ENCODE assay signal across 10 cellular contexts in genomic region chr10:114389429-114389828, GRCh38. TPM values are rescaled to one million over a fixed set of nuclear protein-coding genes. Genes with fewer than 3 reads are reported as not detected.
DNase-seq lines count a peak whose midpoint lies in the region; TF ChIP-seq lines count a peak whose summit lies in the region.
"Had no signal": no experiment of that assay in that cellular context is flagged by ENCODE, and none has a peak within 500 bp of the region (broad histone marks: within the 10 kb centered on the region; RNA-seq: fewer than 3 reads in every experiment).

No MANE protein-coding gene starts in this region.

- no peaks in the 10 kb centered on the region for H3K9me3 Mint-ChIP-seq in activated naive CD4-positive, alpha-beta T cell treated with anti-CD3 and anti-CD28 coated beads, Interleukin-2, amount 10 ng/mL, durations not matched to agents 7 days and 5 days
- H3K9me3 Mint-ChIP-seq: nephron progenitor cell had no signal

- no peak overlapping the region for H3K4me3 Mint-ChIP-seq in activated naive CD4-positive, alpha-beta T cell treated with anti-CD3 and anti-CD28 coated beads, Interleukin-2, amount 10 ng/mL, durations not matched to agents 7 days and 5 days
- H3K4me3 Mint-ChIP-seq: nephron progenitor cell had no signal

- H3K9me3 ChIP-seq in tibial nerve: no peaks in the 10 kb centered on the region

- no peaks in the 10 kb centered on the region for H3K27me3 ChIP-seq in tibial nerve

- H3K27ac ChIP-seq in tibial nerve: peak overlapping the region; percentile 32 to 96 (median 69)

- CTCF ChIA-PET in activated naive CD4-positive, alpha-beta T cell treated with anti-CD3 and anti-CD28 coated beads, Interleukin-2, amount 10 ng/mL, durations not matched to agents 7 days and 5 days (lab: Charles Lee): interaction anchor here (2.5 kb wide), 1 partner anchor 86 kb away, joined by 12 read pairs; no protein-coding TSS in a partner anchor

- 35 to 42% methylated on average over 5 of the region's 5 CpGs for WGBS in tibial nerve, 2 donors

- DNase-seq in HT1080 (ENCODE audit: low read depth) (peak; percentile 73), astrocyte of the hippocampus (ENCODE audit: low read depth, low spot score) (peak; percentile 85), iris pigment epithelial cell (ENCODE audit: low read depth) (peak; percentile 64), tibial nerve (ENCODE audit: low spot score in 2 of 2) (peak; percentile 65 to 77), HUDEP-2 (lab: John Stamatoyannopoulos, UW; ENCODE audit: unreplicated experiment in 76 of 76) (no peak), germinal center (ENCODE audit: low spot score) (no peak)
- DNase-seq in activated naive CD4-positive, alpha-beta T cell treated with anti-CD3 and anti-CD28 coated beads, Interleukin-2, amount 10 ng/mL, durations not matched to agents 7 days and 5 days: no peak
- DNase-seq: erythroblast, NCI-H187 treated with DMSO at 0.1 percent for 48 hours, nephron progenitor cell had no signal

- no peak for TF ChIP-seq CTCF in tibial nerve (IDR thresholded peaks at IDR 0.05)

- TF ChIP-seq EP300 in tibial nerve (IDR thresholded peaks at IDR 0.05): peak in 1 of 2 donors; percentile 71

- H3K36me3 ChIP-seq in tibial nerve: no peaks in the 10 kb centered on the region

- H3K27me3 Mint-ChIP-seq in activated naive CD4-positive, alpha-beta T cell treated with anti-CD3 and anti-CD28 coated beads, Interleukin-2, amount 10 ng/mL, durations not matched to agents 7 days and 5 days: peaks cover 50% of the 10 kb centered on the region

- H3K36me3 Mint-ChIP-seq in activated naive CD4-positive, alpha-beta T cell treated with anti-CD3 and anti-CD28 coated beads, Interleukin-2, amount 10 ng/mL, durations not matched to agents 7 days and 5 days: no peaks in the 10 kb centered on the region

- H3K27ac Mint-ChIP-seq in activated naive CD4-positive, alpha-beta T cell treated with anti-CD3 and anti-CD28 coated beads, Interleukin-2, amount 10 ng/mL, durations not matched to agents 7 days and 5 days: no peak overlapping the region
- H3K27ac Mint-ChIP-seq: nephron progenitor cell had no signal

- H3K4me1 Mint-ChIP-seq in activated naive CD4-positive, alpha-beta T cell treated with anti-CD3 and anti-CD28 coated beads, Interleukin-2, amount 10 ng/mL, durations not matched to agents 7 days and 5 days: peaks cover 11% of the 10 kb centered on the region

- H3K4me1 ChIP-seq in tibial nerve: peaks cover 0 to 98% (median 62%) of the 10 kb centered on the region in 4 donors

- TF ChIP-seq POLR2A in tibial nerve (IDR thresholded peaks at IDR 0.05): no peak

- H3K4me3 ChIP-seq in tibial nerve: no peak overlapping the region

RNA-seq across cellular contexts. Expression of gene AFAP1L2, which starts 14.9 kb away (rescaled TPM):
- 1.2 and 1.8 TPM in 2 replicates for total RNA-seq in HT1080 (2014; rRNA removed; shearing (Covaris generic))
- 0.27 and 0.55 TPM in 2 replicates for polyA plus RNA-seq in HT1080 (2015; cell fraction: cytosol; rRNA removed)
- polyA plus RNA-seq in HT1080 (2015; cell fraction: nucleus; rRNA removed): 0.60 and 1.1 TPM in 2 replicates
- total RNA-seq in tibial nerve: 100 to 1,000 TPM in 3 of 4 donors, 10 to 100 TPM in 1; 96.3 to 176 (median 127) TPM

Comparison
In these comparisons a context has a peak if more than half of its experiments do, and no peak if none do; other contexts are left out.
1. DNase-seq: peak in HT1080 (single experiment), astrocyte of the hippocampus (single experiment), iris pigment epithelial cell (single experiment) and tibial nerve (2 of 2); none in activated naive CD4-positive, alpha-beta T cell treated with anti-CD3 and anti-CD28 coated beads, Interleukin-2, amount 10 ng/mL, durations not matched to agents 7 days and 5 days (single experiment), HUDEP-2 (0 of 76) and germinal center (single experiment).
2. RNA of gene AFAP1L2, which starts 14.9 kb away (total RNA-seq): 96.3 to 176 TPM in tibial nerve; 1.2 to 1.8 TPM in HT1080; every median in the first group is over 10 times any median in the second.